ENCODE assay signal across 8 cellular contexts in genomic region chr3:182837855-182838454, GRCh38. TPM values are rescaled to one million over a fixed set of nuclear protein-coding genes. Genes with fewer than 3 reads are reported as not detected.
A peak's percentile ranks its signal among the peaks of the same experiment; 100 is the strongest.
DNase-seq lines count a peak whose midpoint lies in the region; ATAC-seq and TF ChIP-seq lines count a peak whose summit lies in the region.

No MANE protein-coding gene starts in this region.

- 21 to 51% methylated on average over 3 of the region's 3 CpGs for WGBS in heart right ventricle, 2 donors

- no peaks in the 10 kb centered on the region for H3K4me1 ChIP-seq in heart right ventricle
- H3K4me1 ChIP-seq in RWPE2 (ENCODE audit: insufficient read depth, poor library complexity, severe bottlenecking), result no peaks in the 10 kb centered on the region
- H3K4me1 ChIP-seq in upper lobe of right lung, result no peaks in the 10 kb centered on the region
- H3K4me1 ChIP-seq in mucosa of descending colon (ENCODE audit: low read depth), result no peaks in the 10 kb centered on the region

- H3K4me3 ChIP-seq in heart right ventricle, result no peak overlapping the region
- no peak overlapping the region for H3K4me3 ChIP-seq in RWPE2 (ENCODE audit: severe bottlenecking)
- no peak overlapping the region for H3K4me3 ChIP-seq in upper lobe of right lung
- H3K4me3 ChIP-seq in mucosa of descending colon, result no peak overlapping the region

- H3K36me3 ChIP-seq in heart right ventricle (peaks cover 0 to 93% (median 0%) of the 10 kb centered on the region in 9 donors), RWPE2 (ENCODE audit: low read depth) (peaks cover 58% of the 10 kb centered on the region), upper lobe of right lung (peaks cover 45% of the 10 kb centered on the region), mucosa of descending colon (ENCODE audit: low read depth) (no peaks in the 10 kb centered on the region)

- H3K27ac ChIP-seq in heart right ventricle, result no peak overlapping the region
- H3K27ac ChIP-seq in RWPE2 (ENCODE audit: poor library complexity, severe bottlenecking), result no peak overlapping the region
- H3K27ac ChIP-seq in upper lobe of right lung, result no peak overlapping the region

- H3K9me3 ChIP-seq in heart right ventricle, result no peaks in the 10 kb centered on the region
- H3K9me3 ChIP-seq in RWPE2 (ENCODE audit: severe bottlenecking), result no peaks in the 10 kb centered on the region
- H3K9me3 ChIP-seq in upper lobe of right lung, result no peaks in the 10 kb centered on the region
- no peaks in the 10 kb centered on the region for H3K9me3 ChIP-seq in mucosa of descending colon

- DNase-seq in heart right ventricle, result no peak
- DNase-seq in left ventricle myocardium superior, result no peak
- no peak for DNase-seq in RWPE2 (ENCODE audit: low spot score)
- DNase-seq in foreskin melanocyte, result peak; percentile 20
- DNase-seq in upper lobe of right lung, result no peak
- no peak for DNase-seq in mucosa of descending colon
- DNase-seq in activated CD4-positive, alpha-beta T cell treated with anti-CD3 and anti-CD28 coated beads, Interleukin-2, amount 50 U/mL, for 48 hours, result no peak

- no peaks in the 10 kb centered on the region for H3K27me3 ChIP-seq in heart right ventricle
- no peaks in the 10 kb centered on the region for H3K27me3 ChIP-seq in RWPE2 (ENCODE audit: insufficient read depth, poor library complexity, severe bottlenecking)
- H3K27me3 ChIP-seq in upper lobe of right lung, result no peaks in the 10 kb centered on the region

- peak in 7 of 9 donors; percentile 34 to 69 (median 57) for TF ChIP-seq CTCF in heart right ventricle (IDR thresholded peaks at IDR 0.05)
- TF ChIP-seq CTCF in RWPE2 (IDR thresholded peaks at IDR 0.05; ENCODE audit: poor library complexity, severe bottlenecking), result peak; percentile 61
- peak; percentile 54 for TF ChIP-seq CTCF in upper lobe of right lung (IDR thresholded peaks at IDR 0.05)
- TF ChIP-seq CTCF in mucosa of descending colon (IDR thresholded peaks at IDR 0.05), result no peak

- intact Hi-C loops in heart right ventricle (cut with DNase I), result loop anchor here (2.0 to 5.0 kb wide), 5 partner anchors 41 to 126 kb away; no protein-coding TSS in a partner anchor
- intact Hi-C loops in left ventricle myocardium superior (cut with micrococcal nuclease), result loop anchor here (2.0 to 10.0 kb wide), 2 partner anchors 53 to 123 kb away; no protein-coding TSS in a partner anchor
- intact Hi-C loops in upper lobe of right lung (cut with DNase I), result loop anchor here (5.0 kb wide), 1 partner anchor 126 kb away; no protein-coding TSS in a partner anchor
- intact Hi-C loops in mucosa of descending colon (cut with DNase I, micrococcal nuclease), result loop anchor here in 1 of 2 donors (10.0 kb wide), 1 partner anchor 123 kb away; no protein-coding TSS in a partner anchor

- no peak for ATAC-seq in heart right ventricle
- ATAC-seq in left ventricle myocardium superior, result no peak
- no peak for ATAC-seq in RWPE2 (ENCODE audit: low read depth)
- ATAC-seq in upper lobe of right lung, result no peak
- ATAC-seq in GM18909 (IDR thresholded peaks at IDR 0.05; ENCODE audit: poor library complexity, unreplicated experiment), result no peak
- ATAC-seq in mucosa of descending colon, result no peak

RNA-seq across cellular contexts. Expression of gene ATP11B, which starts 44.7 kb away (rescaled TPM):
- total RNA-seq in heart right ventricle (10 to 100 TPM; 29.4 to 47.8 (median 38.1) TPM), left ventricle myocardium superior (32.3 TPM), upper lobe of right lung (70.7 TPM), mucosa of descending colon (100 to 1,000 TPM; 100 to 107 (median 102) TPM)
- polyA plus RNA-seq in heart right ventricle, result 1 to 10 TPM; 5.3 to 6.6 TPM
